ENCODE assay signal across 1 cellular context in the genomic region with DNA sequence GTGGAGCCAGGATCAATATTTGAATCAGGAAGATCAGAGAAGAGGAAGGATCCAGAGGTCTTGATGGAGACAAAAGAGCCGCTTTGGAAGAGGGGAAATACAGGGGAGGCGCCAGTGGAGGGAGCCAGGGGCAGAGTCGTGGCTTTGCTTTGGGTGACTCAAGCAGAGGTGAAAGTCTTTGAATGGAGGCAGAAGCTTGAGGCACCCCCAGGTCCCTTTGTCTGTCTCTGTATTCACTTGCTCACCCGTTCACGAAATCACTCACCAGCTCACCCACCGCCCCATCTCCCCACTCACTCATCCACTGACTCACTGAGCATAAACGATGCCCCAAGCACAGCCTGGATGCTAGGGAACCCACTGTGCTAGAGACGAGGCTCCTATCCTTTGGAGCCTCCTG.
TF ChIP-seq lines count a peak whose summit lies in the region.

No MANE protein-coding gene starts in this region.

TF ChIP-seq in GM23338, 12 proteins besides CTCF, POLR2A, EP300 and RAD21 (continued from another document):
- TF ChIP-seq, protein P1, sequence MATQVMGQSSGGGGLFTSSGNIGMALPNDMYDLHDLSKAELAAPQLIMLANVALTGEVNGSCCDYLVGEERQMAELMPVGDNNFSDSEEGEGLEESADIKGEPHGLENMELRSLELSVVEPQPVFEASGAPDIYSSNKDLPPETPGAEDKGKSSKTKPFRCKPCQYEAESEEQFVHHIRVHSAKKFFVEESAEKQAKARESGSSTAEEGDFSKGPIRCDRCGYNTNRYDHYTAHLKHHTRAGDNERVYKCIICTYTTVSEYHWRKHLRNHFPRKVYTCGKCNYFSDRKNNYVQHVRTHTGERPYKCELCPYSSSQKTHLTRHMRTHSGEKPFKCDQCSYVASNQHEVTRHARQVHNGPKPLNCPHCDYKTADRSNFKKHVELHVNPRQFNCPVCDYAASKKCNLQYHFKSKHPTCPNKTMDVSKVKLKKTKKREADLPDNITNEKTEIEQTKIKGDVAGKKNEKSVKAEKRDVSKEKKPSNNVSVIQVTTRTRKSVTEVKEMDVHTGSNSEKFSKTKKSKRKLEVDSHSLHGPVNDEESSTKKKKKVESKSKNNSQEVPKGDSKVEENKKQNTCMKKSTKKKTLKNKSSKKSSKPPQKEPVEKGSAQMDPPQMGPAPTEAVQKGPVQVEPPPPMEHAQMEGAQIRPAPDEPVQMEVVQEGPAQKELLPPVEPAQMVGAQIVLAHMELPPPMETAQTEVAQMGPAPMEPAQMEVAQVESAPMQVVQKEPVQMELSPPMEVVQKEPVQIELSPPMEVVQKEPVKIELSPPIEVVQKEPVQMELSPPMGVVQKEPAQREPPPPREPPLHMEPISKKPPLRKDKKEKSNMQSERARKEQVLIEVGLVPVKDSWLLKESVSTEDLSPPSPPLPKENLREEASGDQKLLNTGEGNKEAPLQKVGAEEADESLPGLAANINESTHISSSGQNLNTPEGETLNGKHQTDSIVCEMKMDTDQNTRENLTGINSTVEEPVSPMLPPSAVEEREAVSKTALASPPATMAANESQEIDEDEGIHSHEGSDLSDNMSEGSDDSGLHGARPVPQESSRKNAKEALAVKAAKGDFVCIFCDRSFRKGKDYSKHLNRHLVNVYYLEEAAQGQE (IDR thresholded peaks at IDR 0.05; ENCODE audit: unreplicated experiment): no peak
- no peak for TF ChIP-seq EZH2 (IDR thresholded peaks at IDR 0.05; ENCODE audit: low read depth, unreplicated experiment)
